1 cellular context compared by ENCODE assay signal in the genomic region with DNA sequence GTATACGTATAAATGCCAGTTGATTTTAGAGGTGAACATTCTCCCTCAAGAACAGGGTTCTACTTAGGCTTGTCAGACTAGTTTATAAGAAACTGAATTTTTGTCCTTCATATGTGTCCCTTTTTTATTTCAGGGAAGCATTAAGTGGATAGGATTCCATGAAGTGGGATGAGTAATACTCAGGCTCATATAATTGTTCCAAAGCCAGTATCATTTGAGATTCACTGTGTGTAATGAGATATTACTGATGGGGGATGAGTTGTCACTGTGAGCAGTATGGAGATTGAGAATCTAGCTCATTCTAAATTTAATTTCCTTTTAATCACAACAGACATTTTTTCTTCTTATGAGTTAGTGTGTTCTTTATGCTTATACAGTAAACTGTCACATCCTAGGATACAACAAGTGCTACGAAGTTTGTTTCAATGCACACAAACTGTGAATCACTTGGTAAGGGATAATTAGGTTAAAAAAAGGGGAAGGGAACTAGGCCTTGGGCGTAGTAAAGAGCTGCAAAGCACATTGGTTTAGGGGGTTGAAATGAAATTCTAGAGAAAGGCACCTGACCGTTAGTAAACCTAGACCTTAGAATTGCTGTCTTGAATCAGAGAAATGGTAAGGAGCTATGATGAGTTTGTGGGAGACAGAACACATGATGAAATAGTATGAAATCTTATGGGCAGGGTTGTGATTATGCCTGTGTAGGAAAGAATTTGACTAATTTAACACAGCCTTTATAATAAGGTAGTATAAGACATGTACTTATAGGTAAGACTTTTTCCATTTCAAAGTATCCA.
TF ChIP-seq lines count a peak whose summit lies in the region.

No MANE protein-coding gene starts in this region.

TF ChIP-seq in A549, 52 proteins besides CTCF, POLR2A, EP300 and RAD21 (continued from another document):
- TF ChIP-seq, protein P1, sequence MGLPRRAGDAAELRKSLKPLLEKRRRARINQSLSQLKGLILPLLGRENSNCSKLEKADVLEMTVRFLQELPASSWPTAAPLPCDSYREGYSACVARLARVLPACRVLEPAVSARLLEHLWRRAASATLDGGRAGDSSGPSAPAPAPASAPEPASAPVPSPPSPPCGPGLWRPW (IDR thresholded peaks at IDR 0.05): no peak
- no peak for TF ChIP-seq RCOR1 (IDR thresholded peaks at IDR 0.05; ENCODE audit: low read depth, low read length)
- TF ChIP-seq, protein P2, sequence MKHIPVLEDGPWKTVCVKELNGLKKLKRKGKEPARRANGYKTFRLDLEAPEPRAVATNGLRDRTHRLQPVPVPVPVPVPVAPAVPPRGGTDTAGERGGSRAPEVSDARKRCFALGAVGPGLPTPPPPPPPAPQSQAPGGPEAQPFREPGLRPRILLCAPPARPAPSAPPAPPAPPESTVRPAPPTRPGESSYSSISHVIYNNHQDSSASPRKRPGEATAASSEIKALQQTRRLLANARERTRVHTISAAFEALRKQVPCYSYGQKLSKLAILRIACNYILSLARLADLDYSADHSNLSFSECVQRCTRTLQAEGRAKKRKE (CRISPR knock-in tag; IDR thresholded peaks at IDR 0.05; ENCODE audit: low read depth): no peak
- no peak for TF ChIP-seq RFX5 (IDR thresholded peaks at IDR 0.05)
- TF ChIP-seq, protein P3, sequence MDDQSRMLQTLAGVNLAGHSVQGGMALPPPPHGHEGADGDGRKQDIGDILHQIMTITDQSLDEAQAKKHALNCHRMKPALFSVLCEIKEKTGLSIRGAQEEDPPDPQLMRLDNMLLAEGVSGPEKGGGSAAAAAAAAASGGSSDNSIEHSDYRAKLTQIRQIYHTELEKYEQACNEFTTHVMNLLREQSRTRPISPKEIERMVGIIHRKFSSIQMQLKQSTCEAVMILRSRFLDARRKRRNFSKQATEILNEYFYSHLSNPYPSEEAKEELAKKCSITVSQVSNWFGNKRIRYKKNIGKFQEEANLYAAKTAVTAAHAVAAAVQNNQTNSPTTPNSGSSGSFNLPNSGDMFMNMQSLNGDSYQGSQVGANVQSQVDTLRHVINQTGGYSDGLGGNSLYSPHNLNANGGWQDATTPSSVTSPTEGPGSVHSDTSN (IDR thresholded peaks at IDR 0.05): no peak
- TF ChIP-seq TFCP2L1 (CRISPR knock-in tag; IDR thresholded peaks at IDR 0.05): no peak
- no peak for TF ChIP-seq MYC (IDR thresholded peaks at IDR 0.05; ENCODE audit: borderline replicate concordance, low read length)
- no peak for TF ChIP-seq CHD2 (IDR thresholded peaks at IDR 0.05; ENCODE audit: low read length, partially characterized antibody)
- no peak for TF ChIP-seq CEBPB (IDR thresholded peaks at IDR 0.05)
